Comparison of ENCODE assay signal across 9 cellular contexts in genomic region chr19:4376245-4376990, GRCh38. TPM values are rescaled to one million over a fixed set of nuclear protein-coding genes. Genes with fewer than 3 reads are reported as not detected.
DNase-seq lines count a peak whose midpoint lies in the region; TF ChIP-seq lines count a peak whose summit lies in the region.
"Had no signal": no experiment of that assay in that cellular context is flagged by ENCODE, and none has a peak within 500 bp of the region (broad histone marks: within the 10 kb centered on the region; RNA-seq: fewer than 3 reads in every experiment).

No MANE protein-coding gene starts in this region.

- POLR2A ChIA-PET in CD8-positive, alpha-beta memory T cell (lab: Charles Lee): no interaction called here

- H3K9me3 Mint-ChIP-seq in CD8-positive, alpha-beta memory T cell: no peaks in the 10 kb centered on the region
- H3K9me3 Mint-ChIP-seq in IgD-negative memory B cell: no peaks in the 10 kb centered on the region
- no peaks in the 10 kb centered on the region for H3K9me3 Mint-ChIP-seq in osteocyte (ENCODE audit: unreplicated experiment)

- TF ChIP-seq CTCF in osteocyte (IDR thresholded peaks at IDR 0.05): no peak

- no peak for DNase-seq in CD8-positive, alpha-beta memory T cell
- DNase-seq in osteocyte (ENCODE audit: extremely low spot score, unreplicated experiment) (no peak), MG63 (no peak), superior temporal gyrus (ENCODE audit: extremely low spot score) (no peak), NCI-H748 (lab: John Stamatoyannopoulos, UW; ENCODE audit: unreplicated experiment) (no peak)
- DNase-seq in stimulated activated naive CD4-positive, alpha-beta T cell (lab: John Stamatoyannopoulos, UW): no peak
- DNase-seq: NCI-H1105 treated with DMSO at 0.1 percent for 48 hours had no signal

- H3K27ac ChIP-seq in CD8-positive, alpha-beta memory T cell (ENCODE audit: low read depth, low read length): peak overlapping the region; percentile 92
- H3K27ac ChIP-seq in cingulate gyrus (ENCODE audit: low read depth, low read length): peak overlapping the region; percentile 91

- H3K4me1 ChIP-seq in CD8-positive, alpha-beta memory T cell (ENCODE audit: insufficient read depth, low read length): peaks cover 65% of the 10 kb centered on the region

- H3K27ac Mint-ChIP-seq in CD8-positive, alpha-beta memory T cell: peak overlapping the region in 6 of 8 donors; percentile 42 to 88 (median 76)
- H3K27ac Mint-ChIP-seq in IgD-negative memory B cell (peak overlapping the region; percentile 67 to 94 (median 80)), osteocyte (ENCODE audit: unreplicated experiment) (peak overlapping the region; percentile 77)

- H3K27me3 ChIP-seq in CD8-positive, alpha-beta memory T cell (ENCODE audit: insufficient read depth, low read length, poor library complexity, severe bottlenecking): no peaks in the 10 kb centered on the region
- no peaks in the 10 kb centered on the region for H3K27me3 ChIP-seq in MG63

- CTCF ChIA-PET in CD8-positive, alpha-beta memory T cell (lab: Charles Lee): interaction anchor here (1.1 to 1.2 kb wide), 2 partner anchors 16 to 24 kb away, joined by 3 to 4 read pairs; no protein-coding TSS in a partner anchor

- no peaks in the 10 kb centered on the region for H3K36me3 ChIP-seq in CD8-positive, alpha-beta memory T cell (ENCODE audit: insufficient read depth, low read length)
- no peaks in the 10 kb centered on the region; the same call in 1 of the 2 replicates for H3K36me3 ChIP-seq in MG63

- H3K4me1 Mint-ChIP-seq in CD8-positive, alpha-beta memory T cell: peaks cover 45 to 74% (median 47%) of the 10 kb centered on the region in 3 donors
- H3K4me1 Mint-ChIP-seq in IgD-negative memory B cell: peaks cover 39 to 54% (median 48%) of the 10 kb centered on the region in 3 donors
- H3K4me1 Mint-ChIP-seq in osteocyte (ENCODE audit: unreplicated experiment): peaks cover 82% of the 10 kb centered on the region

- peaks cover 0 to 6% (median 0%) of the 10 kb centered on the region in 3 donors for H3K36me3 Mint-ChIP-seq in CD8-positive, alpha-beta memory T cell
- H3K36me3 Mint-ChIP-seq in IgD-negative memory B cell (peaks cover 1% of the 10 kb centered on the region), osteocyte (ENCODE audit: unreplicated experiment) (no peaks in the 10 kb centered on the region)

- H3K4me3 Mint-ChIP-seq in CD8-positive, alpha-beta memory T cell: peak overlapping the region in 1 of 7 donors; percentile 44
- H3K4me3 Mint-ChIP-seq in IgD-negative memory B cell (peak overlapping the region; percentile 71 to 95 (median 92)), osteocyte (ENCODE audit: unreplicated experiment) (no peak overlapping the region)

- no peaks in the 10 kb centered on the region for H3K9me3 ChIP-seq in CD8-positive, alpha-beta memory T cell (ENCODE audit: low read length)
- H3K9me3 ChIP-seq in MG63: no peaks in the 10 kb centered on the region

- H3K4me3 ChIP-seq in CD8-positive, alpha-beta memory T cell (ENCODE audit: low read length): no peak overlapping the region
- no peak overlapping the region for H3K4me3 ChIP-seq in MG63

- H3K27me3 Mint-ChIP-seq in CD8-positive, alpha-beta memory T cell: no peaks in the 10 kb centered on the region
- peaks cover 2% of the 10 kb centered on the region for H3K27me3 Mint-ChIP-seq in IgD-negative memory B cell
- no peaks in the 10 kb centered on the region for H3K27me3 Mint-ChIP-seq in osteocyte (ENCODE audit: unreplicated experiment)

RNA-seq across cellular contexts. Expression of gene SH3GL1, which starts 23.9 kb away (rescaled TPM):
- total RNA-seq in CD8-positive, alpha-beta memory T cell: 10 to 100 TPM; 39.8 to 41.2 TPM
- polyA plus RNA-seq in CD8-positive, alpha-beta memory T cell: 24.7 TPM
- polyA plus RNA-seq in IgD-negative memory B cell: 23.7 TPM
- total RNA-seq in osteocyte: 105 and 115 TPM in 2 replicates
- total RNA-seq in MG63 (2014; rRNA removed; shearing (Covaris generic); ENCODE audit: low replicate concordance): 50.5 and 76.0 TPM in 2 replicates

RNA-seq across cellular contexts. Expression of gene CHAF1A, which starts 26.0 kb away (rescaled TPM):
- 10 to 100 TPM; 65.2 to 69.5 TPM for total RNA-seq in CD8-positive, alpha-beta memory T cell
- 5.8 TPM for polyA plus RNA-seq in CD8-positive, alpha-beta memory T cell
- polyA plus RNA-seq in IgD-negative memory B cell: 6.9 TPM
- total RNA-seq in osteocyte: 9.7 and 14.0 TPM in 2 replicates
- total RNA-seq in MG63 (2014; rRNA removed; shearing (Covaris generic); ENCODE audit: low replicate concordance): 24.1 and 24.7 TPM in 2 replicates

RNA-seq across cellular contexts. Expression of gene MPND, which starts 33.1 kb away (rescaled TPM):
- total RNA-seq in CD8-positive, alpha-beta memory T cell: 10 to 100 TPM; 17.0 to 18.3 TPM
- 8.4 TPM for polyA plus RNA-seq in CD8-positive, alpha-beta memory T cell
- 9.7 TPM for polyA plus RNA-seq in IgD-negative memory B cell
- 14.2 and 20.0 TPM in 2 replicates for total RNA-seq in osteocyte
- 0.52 and 4.4 TPM in 2 replicates for total RNA-seq in MG63 (2014; rRNA removed; shearing (Covaris generic); ENCODE audit: low replicate concordance)

RNA-seq across cellular contexts. Expression of gene STAP2, which starts 37.8 kb away (rescaled TPM):
- total RNA-seq in CD8-positive, alpha-beta memory T cell: 1 to 10 TPM; 3.9 to 6.1 TPM
- 1.8 TPM for polyA plus RNA-seq in CD8-positive, alpha-beta memory T cell
- polyA plus RNA-seq in IgD-negative memory B cell: not detected
- total RNA-seq in osteocyte: 2.7 and 5.9 TPM in 2 replicates
- not detected in 2 replicates for total RNA-seq in MG63 (2014; rRNA removed; shearing (Covaris generic); ENCODE audit: low replicate concordance)
